In the genomic region with DNA sequence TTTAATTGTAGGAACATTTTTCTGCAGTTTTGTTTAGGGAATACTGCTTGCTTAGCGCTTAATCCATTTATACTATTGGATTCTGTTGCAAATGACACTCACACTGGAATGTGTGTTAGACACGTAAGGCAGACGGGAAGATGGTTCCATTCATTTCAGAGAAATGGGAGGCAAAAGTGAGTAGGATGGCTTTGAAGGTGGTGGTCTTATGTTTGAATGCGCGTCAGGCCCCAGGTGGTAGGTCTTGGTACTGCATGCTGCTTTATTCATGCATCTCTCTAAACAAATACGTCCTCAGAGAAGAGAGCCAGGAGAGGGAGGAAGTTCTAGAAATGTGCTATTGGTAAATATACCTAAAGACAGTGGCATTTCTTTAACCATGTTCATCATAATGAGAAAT, we compare ENCODE assay signal across 10 cellular contexts.
DNase-seq lines count a peak whose midpoint lies in the region; ATAC-seq, FAIRE-seq and TF ChIP-seq lines count a peak whose summit lies in the region.
"Had no signal": no experiment of that assay in that cellular context is flagged by ENCODE, and none has a peak within 500 bp of the region (broad histone marks: within the 10 kb centered on the region; RNA-seq: fewer than 3 reads in every experiment).

No MANE protein-coding gene starts in this region.

- H2AFZ ChIP-seq in mesenchymal stem cell (ENCODE audit: low read depth, low read length), result no peak overlapping the region

- H4K91ac ChIP-seq in mesenchymal stem cell (ENCODE audit: low read length), result no peak overlapping the region

- H2AK5ac ChIP-seq in mesenchymal stem cell (ENCODE audit: low read length, severe bottlenecking), result no peak overlapping the region

- H3K4me3 Mint-ChIP-seq in Calu3 (ENCODE audit: low read depth, unreplicated experiment) (no peak overlapping the region), WTC11 (no peak overlapping the region)

- H3K27me3 Mint-ChIP-seq in Calu3 (ENCODE audit: unreplicated experiment) (no peaks in the 10 kb centered on the region), WTC11 (ENCODE audit: low read depth) (peaks cover 13% of the 10 kb centered on the region)

- no peak overlapping the region for H4K8ac ChIP-seq in mesenchymal stem cell (ENCODE audit: low read length)

- H2BK15ac ChIP-seq in mesenchymal stem cell (ENCODE audit: low read depth, poor library complexity, severe bottlenecking), result no peak overlapping the region

- H3K14ac ChIP-seq in mesenchymal stem cell (ENCODE audit: low read length in 2 of 2), result no peak overlapping the region

- ATAC-seq in WTC11 (no peak), right lobe of liver (no peak)

- H3K4me1 Mint-ChIP-seq in Calu3 (ENCODE audit: low read depth, unreplicated experiment) (no peaks in the 10 kb centered on the region), WTC11 (no peaks in the 10 kb centered on the region)

- no peak overlapping the region for H2BK12ac ChIP-seq in mesenchymal stem cell (ENCODE audit: low read length in 2 of 2)

- H3K9ac ChIP-seq in mesenchymal stem cell (ENCODE audit: low read length), result no peak overlapping the region

- H2BK120ac ChIP-seq in mesenchymal stem cell (ENCODE audit: low read depth, low read length), result no peak overlapping the region

- H3K36me3 ChIP-seq in HAP-1 (replicated peaks), result no peaks in the 10 kb centered on the region
- no peaks in the 10 kb centered on the region for H3K36me3 ChIP-seq in right lobe of liver
- no peaks in the 10 kb centered on the region for H3K36me3 ChIP-seq in mesenchymal stem cell (ENCODE audit: control insufficient read depth in 1 of 2, insufficient read depth in 2 of 2, low read depth in 1 of 2, low read length in 2 of 2)

- no peak overlapping the region for H3K23ac ChIP-seq in mesenchymal stem cell (ENCODE audit: low read length in 2 of 2)

- H3K4me1 ChIP-seq in HAP-1 (no peaks in the 10 kb centered on the region), right lobe of liver (no peaks in the 10 kb centered on the region), mesenchymal stem cell (ENCODE audit: control insufficient read depth, insufficient read depth, low read depth, low read length) (no peaks in the 10 kb centered on the region)

- no peak overlapping the region for H3K27ac ChIP-seq in right lobe of liver
- no peak overlapping the region for H3K27ac ChIP-seq in mesenchymal stem cell (ENCODE audit: low read length, poor library complexity, severe bottlenecking)

- no peak overlapping the region for H3K4me2 ChIP-seq in mesenchymal stem cell (ENCODE audit: low read length, poor library complexity, severe bottlenecking)

- in situ Hi-C loops in HAP-1 (cut with MboI; ENCODE audit: low sequenced_read_pairs), result no loop called here

- H3K27ac Mint-ChIP-seq in Calu3 (ENCODE audit: unreplicated experiment) (no peak overlapping the region), WTC11 (no peak overlapping the region)

- peaks cover 18% of the 10 kb centered on the region for H3K9me3 Mint-ChIP-seq in Calu3 (ENCODE audit: low read depth, unreplicated experiment)
- H3K9me3 Mint-ChIP-seq in WTC11, result peaks cover 56% of the 10 kb centered on the region

- no peak for TF ChIP-seq POLR2A in right lobe of liver (IDR thresholded peaks at IDR 0.05)

- POLR2A ChIA-PET in WTC11 (lab: Charles Lee), result no interaction called here

- intact Hi-C loops in Calu3 (cut with micrococcal nuclease; ENCODE audit: unreplicated experiment), result no loop called here
- intact Hi-C loops in right lobe of liver (cut with DNase I), result no loop called here

- no peak overlapping the region for H2BK5ac ChIP-seq in mesenchymal stem cell (ENCODE audit: low read depth, low read length, poor library complexity, severe bottlenecking)

- DNase-seq in Calu3, result peak; percentile 18
- peak; percentile 3 to 17 for DNase-seq in HAP-1 (ENCODE audit: low spot score in 2 of 2)
- peak; percentile 16 for DNase-seq in WTC11 (ENCODE audit: low spot score)
- no peak for DNase-seq in right lobe of liver
- DNase-seq in OCI-M2 (lab: John Stamatoyannopoulos, UW; ENCODE audit: unreplicated experiment), result no peak
- no peak for DNase-seq in NCI-H2029 treated with DMSO at 0.1 percent for 48 hours (lab: John Stamatoyannopoulos, UW)
- DNase-seq in mesenchymal stem cell, result no peak
- DNase-seq in frontal cortex (ENCODE audit: low spot score in 2 of 2), result no peak
- DNase-seq: effector CD4-positive, alpha-beta T cell; NCI-H774 had no signal

- H3K4me3 ChIP-seq in HAP-1 (no peak overlapping the region), right lobe of liver (no peak overlapping the region), mesenchymal stem cell (ENCODE audit: insufficient read depth in 1 of 2, low read depth in 1 of 2, low read length in 2 of 2) (no peak overlapping the region)

- TF ChIP-seq CTCF in Calu3 (IDR thresholded peaks at IDR 0.05; ENCODE audit: unreplicated experiment) (peak; percentile 59), WTC11 (IDR thresholded peaks at IDR 0.05) (peak; percentile 37), right lobe of liver (IDR thresholded peaks at IDR 0.05) (peak; percentile 5 to 29 (median 26))

- H3K36me3 Mint-ChIP-seq in Calu3 (ENCODE audit: insufficient read depth, unreplicated experiment) (peaks cover 4% of the 10 kb centered on the region), WTC11 (peaks cover 52% of the 10 kb centered on the region)

- CTCF ChIA-PET in Calu3 (lab: Charles Lee) (no interaction called here), WTC11 (lab: Charles Lee) (no interaction called here)

- no peak overlapping the region for H3K4ac ChIP-seq in mesenchymal stem cell (ENCODE audit: low read depth in 1 of 2, low read length in 2 of 2)

- H3K27me3 ChIP-seq in HAP-1 (ENCODE audit: low read depth), result no peaks in the 10 kb centered on the region
- H3K27me3 ChIP-seq in right lobe of liver, result no peaks in the 10 kb centered on the region
- no peaks in the 10 kb centered on the region for H3K27me3 ChIP-seq in mesenchymal stem cell (ENCODE audit: control insufficient read depth in 1 of 2, insufficient read depth in 1 of 2, low read length in 2 of 2)

- 52% methylated on average over 5 of the region's 6 CpGs for WGBS in right lobe of liver (ENCODE audit: insufficient coverage, low coverage, low lambda C conversion rate, missing lambda C conversion rate)
- 84% methylated on average over 3 of the region's 6 CpGs for WGBS in mesenchymal stem cell

- no peaks in the 10 kb centered on the region for H3K79me1 ChIP-seq in mesenchymal stem cell (replicated peaks; ENCODE audit: low read length, poor library complexity, severe bottlenecking)

- no TSS peak for BruUV-seq in Calu3 (replicated peaks; lab: Mats Ljungman, UMichigan)

- H3K18ac ChIP-seq in mesenchymal stem cell (ENCODE audit: low read depth in 1 of 2, low read length in 2 of 2), result no peak overlapping the region

- H3K9me3 ChIP-seq in HAP-1, result no peaks in the 10 kb centered on the region; the same call in 1 of the 2 replicates
- no peaks in the 10 kb centered on the region for H3K9me3 ChIP-seq in right lobe of liver
- peaks cover 19% of the 10 kb centered on the region for H3K9me3 ChIP-seq in mesenchymal stem cell (ENCODE audit: control insufficient read depth, low read length)

- no peak for FAIRE-seq in frontal cortex (lab: Jason Lieb, UNC)

TF ChIP-seq in WTC11, 78 proteins besides CTCF, POLR2A, EP300 and RAD21 (continues in another document):
- TF ChIP-seq ZNF263 (CRISPR knock-in tag; IDR thresholded peaks at IDR 0.05; ENCODE audit: low read depth), result no peak
- TF ChIP-seq RELA (CRISPR knock-in tag; IDR thresholded peaks at IDR 0.05; ENCODE audit: borderline replicate concordance), result no peak
- no peak for TF ChIP-seq KAT7 (CRISPR knock-in tag; IDR thresholded peaks at IDR 0.05; ENCODE audit: borderline replicate concordance)
- TF ChIP-seq ZBTB21 (CRISPR knock-in tag; IDR thresholded peaks at IDR 0.05; ENCODE audit: borderline replicate concordance), result no peak
- TF ChIP-seq MLX (CRISPR knock-in tag; IDR thresholded peaks at IDR 0.05), result no peak
- TF ChIP-seq, protein P1, sequence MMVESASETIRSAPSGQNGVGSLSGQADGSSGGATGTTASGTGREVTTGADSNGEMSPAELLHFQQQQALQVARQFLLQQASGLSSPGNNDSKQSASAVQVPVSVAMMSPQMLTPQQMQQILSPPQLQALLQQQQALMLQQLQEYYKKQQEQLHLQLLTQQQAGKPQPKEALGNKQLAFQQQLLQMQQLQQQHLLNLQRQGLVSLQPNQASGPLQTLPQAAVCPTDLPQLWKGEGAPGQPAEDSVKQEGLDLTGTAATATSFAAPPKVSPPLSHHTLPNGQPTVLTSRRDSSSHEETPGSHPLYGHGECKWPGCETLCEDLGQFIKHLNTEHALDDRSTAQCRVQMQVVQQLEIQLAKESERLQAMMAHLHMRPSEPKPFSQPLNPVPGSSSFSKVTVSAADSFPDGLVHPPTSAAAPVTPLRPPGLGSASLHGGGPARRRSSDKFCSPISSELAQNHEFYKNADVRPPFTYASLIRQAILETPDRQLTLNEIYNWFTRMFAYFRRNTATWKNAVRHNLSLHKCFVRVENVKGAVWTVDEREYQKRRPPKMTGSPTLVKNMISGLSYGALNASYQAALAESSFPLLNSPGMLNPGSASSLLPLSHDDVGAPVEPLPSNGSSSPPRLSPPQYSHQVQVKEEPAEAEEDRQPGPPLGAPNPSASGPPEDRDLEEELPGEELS (CRISPR knock-in tag; IDR thresholded peaks at IDR 0.05), result no peak
- TF ChIP-seq RORB (CRISPR knock-in tag; IDR thresholded peaks at IDR 0.05), result no peak
- TF ChIP-seq HMGXB4 (CRISPR knock-in tag; IDR thresholded peaks at IDR 0.05), result no peak
- no peak for TF ChIP-seq GTF2I (CRISPR knock-in tag; conservative IDR thresholded peaks at IDR 0.05)
- no peak for TF ChIP-seq NFATC4 (CRISPR knock-in tag; IDR thresholded peaks at IDR 0.05)
- TF ChIP-seq JAZF1 (CRISPR knock-in tag; IDR thresholded peaks at IDR 0.05), result no peak

Comparison
In these comparisons a context has a peak if more than half of its experiments do, and no peak if none do; other contexts are left out.
1. DNase-seq: peak in Calu3 (single experiment), HAP-1 (2 of 2) and WTC11 (single experiment); none in right lobe of liver (0 of 3), OCI-M2 (single experiment), NCI-H2029 treated with DMSO at 0.1 percent for 48 hours (single experiment), mesenchymal stem cell (single experiment) and frontal cortex (0 of 2).
2. Peak in every context shown above with its lines, with median percentiles within 50 percentile points of each other: CTCF ChIP-seq.